8 cellular contexts compared by ENCODE assay signal in the genomic region with DNA sequence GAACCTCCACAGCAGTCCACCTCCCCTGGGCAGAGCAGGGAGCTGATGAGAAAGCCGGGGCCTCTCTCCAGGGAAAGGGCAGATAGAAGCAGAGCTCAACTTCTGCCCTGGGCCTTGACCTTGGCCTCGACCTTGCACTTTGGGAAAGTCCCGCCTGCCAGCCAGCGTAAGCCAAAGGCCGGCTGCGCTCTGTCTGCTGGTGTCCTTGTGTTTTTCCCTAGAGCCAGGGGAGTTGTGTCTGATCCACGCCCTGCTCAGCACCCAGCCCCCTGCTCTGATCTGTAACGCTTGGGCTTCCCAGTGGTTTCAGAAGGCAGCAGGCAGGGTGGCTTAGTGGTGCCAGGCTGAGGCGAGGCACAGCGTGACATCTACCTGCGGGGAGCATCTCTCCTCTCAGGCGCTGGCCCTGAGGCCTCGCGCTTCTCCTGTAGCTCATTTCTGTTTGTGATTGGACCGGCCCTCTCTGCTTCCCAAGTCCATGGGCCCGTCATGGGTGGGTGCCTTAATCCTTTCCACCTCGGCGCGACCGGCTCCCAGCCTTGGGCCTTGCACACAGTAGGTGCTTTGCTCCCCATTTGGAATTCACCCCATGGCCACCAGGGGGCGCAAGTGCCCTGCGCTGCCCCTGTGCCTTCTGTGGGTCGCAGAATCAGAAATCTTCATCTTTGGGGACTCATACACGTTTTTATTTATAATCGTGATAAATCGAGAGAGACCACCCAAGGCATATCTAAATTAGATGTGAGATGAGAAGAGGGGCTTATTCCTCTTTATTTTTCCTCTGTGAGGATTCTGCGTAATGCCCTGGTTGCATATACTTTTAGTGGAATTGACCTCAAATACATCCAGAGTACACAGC. TPM values are rescaled to one million over a fixed set of nuclear protein-coding genes. Genes with fewer than 3 reads are reported as not detected.
DNase-seq lines count a peak whose midpoint lies in the region; ATAC-seq and TF ChIP-seq lines count a peak whose summit lies in the region.

No MANE protein-coding gene starts in this region.

- H3K9me3 ChIP-seq in effector memory CD4-positive, alpha-beta T cell (ENCODE audit: control insufficient read depth, low read length) = no peaks in the 10 kb centered on the region
- no peaks in the 10 kb centered on the region for H3K9me3 ChIP-seq in gastrocnemius medialis

- no peaks in the 10 kb centered on the region for H3K4me1 Mint-ChIP-seq in HFFc6 (ENCODE audit: low read depth)

- H3K36me3 Mint-ChIP-seq in HFFc6 (ENCODE audit: low read depth) = no peaks in the 10 kb centered on the region

- DNase-seq in AG08396 (ENCODE audit: low spot score) (peak; percentile 51), HFFc6 (no peak), gastrocnemius medialis (no peak), NCI-H1694 treated with DMSO at 0.1 percent for 48 hours (lab: John Stamatoyannopoulos, UW) (no peak)
- peak; percentile 50 to 51 for DNase-seq in activated CD4-positive, alpha-beta T cell treated with anti-CD3 and anti-CD28 coated beads, Interleukin-2, amount 50 U/mL, for 4 hours
- DNase-seq in effector memory CD4-positive, alpha-beta T cell = peak; percentile 21 to 52 (median 43)

- no peak overlapping the region for H3K27ac ChIP-seq in effector memory CD4-positive, alpha-beta T cell (ENCODE audit: insufficient read depth, low read length, poor library complexity, severe bottlenecking)
- H3K27ac ChIP-seq in gastrocnemius medialis = no peak overlapping the region

- no peaks in the 10 kb centered on the region for H3K4me1 ChIP-seq in effector memory CD4-positive, alpha-beta T cell (ENCODE audit: control insufficient read depth, insufficient read depth, low read length, poor library complexity, severe bottlenecking)
- no peaks in the 10 kb centered on the region for H3K4me1 ChIP-seq in gastrocnemius medialis

- no peaks in the 10 kb centered on the region for H3K27me3 ChIP-seq in effector memory CD4-positive, alpha-beta T cell (replicated peaks; ENCODE audit: control insufficient read depth, insufficient read depth, low read length, poor library complexity, severe bottlenecking)
- peaks cover 0 to 12% (median 8%) of the 10 kb centered on the region in 3 donors for H3K27me3 ChIP-seq in gastrocnemius medialis

- peaks cover 17% of the 10 kb centered on the region for H3K27me3 Mint-ChIP-seq in HFFc6 (ENCODE audit: insufficient read depth)

- ATAC-seq in gastrocnemius medialis (no peak), GM19463 (IDR thresholded peaks at IDR 0.05; ENCODE audit: unreplicated experiment) (no peak), GM21367 (IDR thresholded peaks at IDR 0.05; ENCODE audit: unreplicated experiment) (no peak)

- no peak for TF ChIP-seq POLR2A in gastrocnemius medialis (IDR thresholded peaks at IDR 0.05)

- no peaks in the 10 kb centered on the region for H3K36me3 ChIP-seq in effector memory CD4-positive, alpha-beta T cell (ENCODE audit: control insufficient read depth, insufficient read depth, low read length)
- no peaks in the 10 kb centered on the region for H3K36me3 ChIP-seq in gastrocnemius medialis

- H3K9me3 Mint-ChIP-seq in HFFc6 = no peaks in the 10 kb centered on the region

- H3K27ac Mint-ChIP-seq in HFFc6 = no peak overlapping the region

- no peak overlapping the region for H3K4me3 ChIP-seq in effector memory CD4-positive, alpha-beta T cell (ENCODE audit: insufficient read depth, low read depth, low read length, poor library complexity, severe bottlenecking)
- no peak overlapping the region for H3K4me3 ChIP-seq in gastrocnemius medialis

- intact Hi-C loops in gastrocnemius medialis (cut with DNase I; ENCODE audit: low total_unique reads) = no loop called here

- H3K4me3 Mint-ChIP-seq in HFFc6 = no peak overlapping the region

- peak; percentile 100 for TF ChIP-seq CTCF in HFFc6 (IDR thresholded peaks at IDR 0.05)
- peak; percentile 75 to 91 (median 86) for TF ChIP-seq CTCF in gastrocnemius medialis (IDR thresholded peaks at IDR 0.05 in 4 of 5, conservative IDR thresholded peaks at IDR 0.05 in 1 of 5)

- in situ Hi-C loops in gastrocnemius medialis (cut with MboI; ENCODE audit: low sequenced_read_pairs in 4 of 4) = no loop called here

RNA-seq across cellular contexts. Expression of gene SGSH, which starts 24.2 kb away (rescaled TPM):
- 10 to 100 TPM; 41.2 to 52.6 (median 47.5) TPM for total RNA-seq in HFFc6 (2021; fragmentation: NEBNext Ultra II Directional; extraction: Animal tissue kit (Norgen Biotek cat#: 25700))
- total RNA-seq in gastrocnemius medialis = 10 to 100 TPM in 1 of 4 donors, 1 to 10 TPM in 3; 3.2 to 11.7 (median 6.1) TPM

RNA-seq across cellular contexts. Expression of gene SLC26A11, which starts 24.3 kb away (rescaled TPM):
- 10 to 100 TPM; 11.4 to 13.6 (median 12.5) TPM for total RNA-seq in HFFc6 (2021; fragmentation: NEBNext Ultra II Directional; extraction: Animal tissue kit (Norgen Biotek cat#: 25700))
- 1 to 10 TPM; 2.6 to 3.3 (median 3.1) TPM for total RNA-seq in gastrocnemius medialis

RNA-seq across cellular contexts. Expression of gene CARD14, which starts 26.1 kb away (rescaled TPM):
- total RNA-seq in HFFc6 (2021; fragmentation: NEBNext Ultra II Directional; extraction: Animal tissue kit (Norgen Biotek cat#: 25700)) = not detected
- total RNA-seq in gastrocnemius medialis = not detected

RNA-seq across cellular contexts. Expression of gene EIF4A3, which starts 49.0 kb away (rescaled TPM):
- total RNA-seq in HFFc6 (2021; fragmentation: NEBNext Ultra II Directional; extraction: Animal tissue kit (Norgen Biotek cat#: 25700)) = 10 to 100 TPM; 80.8 to 99.8 (median 88.4) TPM
- 10 to 100 TPM; 27.4 to 32.8 (median 30.0) TPM for total RNA-seq in gastrocnemius medialis

Comparison
In these comparisons a context has a peak if more than half of its experiments do, and no peak if none do; other contexts are left out.
1. DNase-seq: peak in AG08396 (single experiment), activated CD4-positive, alpha-beta T cell treated with anti-CD3 and anti-CD28 coated beads, Interleukin-2, amount 50 U/mL, for 4 hours (2 of 2) and effector memory CD4-positive, alpha-beta T cell (3 of 3); none in HFFc6 (single experiment), gastrocnemius medialis (0 of 2) and NCI-H1694 treated with DMSO at 0.1 percent for 48 hours (single experiment).